In the genomic region with DNA sequence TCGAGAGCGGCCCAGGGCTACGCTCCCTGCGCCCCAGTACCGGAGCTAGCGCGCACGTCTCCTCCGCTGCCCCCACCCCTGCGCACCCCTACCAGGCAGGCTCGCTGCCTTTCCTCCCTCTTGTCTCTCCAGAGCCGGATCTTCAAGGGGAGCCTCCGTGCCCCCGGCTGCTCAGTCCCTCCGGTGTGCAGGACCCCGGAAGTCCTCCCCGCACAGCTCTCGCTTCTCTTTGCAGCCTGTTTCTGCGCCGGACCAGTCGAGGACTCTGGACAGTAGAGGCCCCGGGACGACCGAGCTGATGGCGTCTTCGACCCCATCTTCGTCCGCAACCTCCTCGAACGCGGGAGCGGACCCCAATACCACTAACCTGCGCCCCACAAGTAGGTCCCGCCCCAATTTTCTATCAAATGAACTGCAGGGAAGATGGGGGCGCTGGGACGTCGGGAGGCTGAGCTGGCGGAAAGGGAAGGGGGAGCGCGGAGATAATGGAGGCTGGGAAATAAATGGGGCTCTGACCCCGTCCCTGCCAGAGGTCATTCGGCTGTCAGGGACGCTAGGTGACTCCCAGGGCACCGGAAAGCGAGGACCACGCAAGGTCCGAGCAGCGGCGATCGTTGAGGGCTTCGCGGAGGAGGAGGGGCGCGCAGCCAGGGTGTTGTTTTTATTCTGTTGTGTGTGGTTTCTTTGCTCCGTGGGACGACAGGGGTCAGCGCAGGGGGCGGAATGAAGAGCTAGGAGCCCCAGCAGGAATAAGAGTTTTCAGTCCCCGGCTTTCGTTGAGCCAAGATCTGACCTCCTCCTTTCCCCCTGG, we compare ENCODE assay signal across 10 cellular contexts. TPM values are rescaled to one million over a fixed set of nuclear protein-coding genes. Genes with fewer than 3 reads are reported as not detected.
A peak's percentile ranks its signal among the peaks of the same experiment; 100 is the strongest.
DNase-seq lines count a peak whose midpoint lies in the region; ATAC-seq, FAIRE-seq and TF ChIP-seq lines count a peak whose summit lies in the region.
"Had no signal": no experiment of that assay in that cellular context is flagged by ENCODE, and none has a peak within 500 bp of the region (broad histone marks: within the 10 kb centered on the region; RNA-seq: fewer than 3 reads in every experiment).

No MANE protein-coding gene starts in this region.

- FAIRE-seq in GM12891 (lab: Jason Lieb, UNC) = no peak
- FAIRE-seq: colon had no signal

- peak overlapping the region; percentile 81 to 92 (median 85) for H3K4me3 Mint-ChIP-seq in brain
- peak overlapping the region; percentile 48 to 86 (median 76) for H3K4me3 Mint-ChIP-seq in naive thymus-derived CD4-positive, alpha-beta T cell

- peaks cover 93% of the 10 kb centered on the region for H3K27me3 Mint-ChIP-seq in brain
- H3K27me3 Mint-ChIP-seq in naive thymus-derived CD4-positive, alpha-beta T cell = peaks cover 75 to 89% (median 78%) of the 10 kb centered on the region in 5 donors

- H3K9me3 Mint-ChIP-seq in brain = peaks cover 0 to 10% (median 2%) of the 10 kb centered on the region in 5 experiments
- peaks cover 0 to 3% (median 0%) of the 10 kb centered on the region in 11 donors for H3K9me3 Mint-ChIP-seq in naive thymus-derived CD4-positive, alpha-beta T cell

- H3K9me3 ChIP-seq in HUES64 (ENCODE audit: insufficient read depth, low read depth, low read length) (no peaks in the 10 kb centered on the region), gastroesophageal sphincter (no peaks in the 10 kb centered on the region)
- H3K9me3 ChIP-seq in naive thymus-derived CD4-positive, alpha-beta T cell (ENCODE audit: control insufficient read depth in 2 of 3, low read length in 3 of 3) = no peaks in the 10 kb centered on the region

- peaks cover 69% of the 10 kb centered on the region for H3K4me1 Mint-ChIP-seq in brain
- H3K4me1 Mint-ChIP-seq in naive thymus-derived CD4-positive, alpha-beta T cell = peaks cover 40 to 96% (median 70%) of the 10 kb centered on the region in 7 donors

- intact Hi-C loops in naive thymus-derived CD4-positive, alpha-beta T cell (cut with micrococcal nuclease) = loop anchor here (5.0 to 10.0 kb wide), 3 partner anchors 101 to 1364 kb away; partner anchors contain the start of genes DLX1 (in 1 of the 2) and SP5 (in 1 of the 2)

- H3K4me1 ChIP-seq in HUES64 (ENCODE audit: insufficient read depth, low read length) = peaks cover 51% of the 10 kb centered on the region
- peaks cover 55 to 68% of the 10 kb centered on the region in 2 donors for H3K4me1 ChIP-seq in naive thymus-derived CD4-positive, alpha-beta T cell (ENCODE audit: control insufficient read depth in 2 of 2, insufficient read depth in 2 of 2, low read length in 2 of 2)
- H3K4me1 ChIP-seq in gastroesophageal sphincter = peaks cover 4 to 94% (median 70%) of the 10 kb centered on the region in 3 donors

- H3K27me3 ChIP-seq in HUES64 (ENCODE audit: insufficient read depth, low read length) (peaks cover 100% of the 10 kb centered on the region), gastroesophageal sphincter (peaks cover 100% of the 10 kb centered on the region)
- peaks cover 41 to 55% of the 10 kb centered on the region in 2 donors for H3K27me3 ChIP-seq in naive thymus-derived CD4-positive, alpha-beta T cell (ENCODE audit: control insufficient read depth in 2 of 2, insufficient read depth in 2 of 2, low read length in 2 of 2)

- TF ChIP-seq POLR2A in gastroesophageal sphincter (IDR thresholded peaks at IDR 0.05) (no peak), GM12891 (IDR thresholded peaks at IDR 0.05; ENCODE audit: low read depth, low read length) (no peak)

- H3K9ac ChIP-seq in HUES64 (ENCODE audit: low read depth, low read length) = peak overlapping the region; percentile 16; the same call in 1 of the 2 replicates

- TF ChIP-seq EP300 in gastroesophageal sphincter (IDR thresholded peaks at IDR 0.05) = no peak

- H3K36me3 ChIP-seq in HUES64 (ENCODE audit: insufficient read depth, low read length) (no peaks in the 10 kb centered on the region), gastroesophageal sphincter (no peaks in the 10 kb centered on the region)
- H3K36me3 ChIP-seq in naive thymus-derived CD4-positive, alpha-beta T cell (ENCODE audit: control insufficient read depth in 2 of 3, insufficient read depth in 3 of 3, low read length in 3 of 3) = no peaks in the 10 kb centered on the region

- CTCF ChIA-PET in naive thymus-derived CD4-positive, alpha-beta T cell (lab: Charles Lee) = interaction anchor here (0.6 to 1.0 kb wide), 3 partner anchors 41 to 461 kb away, joined by 3 to 5 read pairs (median 3); no protein-coding TSS in a partner anchor

- H3K4me3 ChIP-seq in HUES64 (ENCODE audit: low read length) (peak overlapping the region; percentile 72), gastroesophageal sphincter (peak overlapping the region in 1 of 2 donors; percentile 51)
- peak overlapping the region; percentile 24 for H3K4me3 ChIP-seq in naive thymus-derived CD4-positive, alpha-beta T cell (ENCODE audit: low read length)

- DNase-seq in AG20443 (ENCODE audit: low spot score) = peak; percentile 27
- DNase-seq in naive thymus-derived CD4-positive, alpha-beta T cell = no peak
- DNase-seq in GM12891 (ENCODE audit: insufficient read length, low spot score) = no peak
- no peak for DNase-seq in NOMO-1 treated with dmso at 0.1 percent for 144 hours (lab: John Stamatoyannopoulos, UW; ENCODE audit: unreplicated experiment)

- 1% methylated on average over 60 of the region's 60 CpGs for WGBS in HUES64
- 3 to 8% methylated on average over 11 to 23 of the region's 60 CpGs for WGBS in gastroesophageal sphincter (ENCODE audit: low coverage in 1 of 2), 2 donors

- H3K36me3 Mint-ChIP-seq in brain = peaks cover 29% of the 10 kb centered on the region
- peaks cover 0 to 7% (median 0%) of the 10 kb centered on the region in 5 donors for H3K36me3 Mint-ChIP-seq in naive thymus-derived CD4-positive, alpha-beta T cell

- H3K27ac Mint-ChIP-seq in brain = peak overlapping the region in 4 of 5 experiments; percentile 68 to 98 (median 88)
- peak overlapping the region in 1 of 9 donors; percentile 35 for H3K27ac Mint-ChIP-seq in naive thymus-derived CD4-positive, alpha-beta T cell

- POLR2A ChIA-PET in naive thymus-derived CD4-positive, alpha-beta T cell (lab: Charles Lee) = no interaction called here

- ATAC-seq in naive thymus-derived CD4-positive, alpha-beta T cell = no peak
- ATAC-seq in gastroesophageal sphincter (no peak), HG02610 (IDR thresholded peaks at IDR 0.05; ENCODE audit: unreplicated experiment) (no peak)

- TF ChIP-seq CTCF in brain (conservative IDR thresholded peaks at IDR 0.05) (no peak), gastroesophageal sphincter (IDR thresholded peaks at IDR 0.05) (no peak)

- no peak overlapping the region for H3K27ac ChIP-seq in HUES64 (ENCODE audit: low read depth, low read length)
- no peak overlapping the region for H3K27ac ChIP-seq in naive thymus-derived CD4-positive, alpha-beta T cell (ENCODE audit: low read depth, low read length)
- H3K27ac ChIP-seq in gastroesophageal sphincter = no peak overlapping the region
- H3K27ac ChIP-seq: skin epidermis had no signal

TF ChIP-seq in GM12891, 5 proteins besides CTCF, POLR2A, EP300 and RAD21:
- TF ChIP-seq TAF1 (IDR thresholded peaks at IDR 0.05; ENCODE audit: low read depth, low read length) = no peak
- TF ChIP-seq SPI1 (IDR thresholded peaks at IDR 0.05; ENCODE audit: low read depth, low read length) = no peak
- no peak for TF ChIP-seq PAX5 (IDR thresholded peaks at IDR 0.05; ENCODE audit: insufficient read depth, low read length, severe bottlenecking)
- TF ChIP-seq POLR2AphosphoS5 (IDR thresholded peaks at IDR 0.05; ENCODE audit: low read depth, low read length) = no peak
- no peak for TF ChIP-seq POU2F2 (IDR thresholded peaks at IDR 0.05; ENCODE audit: low read depth, low read length)

RNA-seq across cellular contexts. Expression of gene GAD1, which starts 1.8 kb away (rescaled TPM):
- polyA plus RNA-seq in HUES64 (2013, experiment 1 of 2) = 16.4 TPM
- 18.3 TPM for polyA plus RNA-seq in HUES64 (2013, experiment 2 of 2)
- polyA plus RNA-seq in brain (ENCODE audit: insufficient read depth, low read depth, low replicate concordance) = 17.2 TPM
- total RNA-seq in naive thymus-derived CD4-positive, alpha-beta T cell = 1 to 10 TPM in 1 of 5 experiments, not detected in 4; 3.6 TPM
- not detected for polyA plus RNA-seq in naive thymus-derived CD4-positive, alpha-beta T cell
- total RNA-seq in gastroesophageal sphincter = not detected
- polyA plus RNA-seq in GM12891 (2012; ENCODE audit: low read depth, missing spikeins) = 0.45 TPM

RNA-seq across cellular contexts. Expression of gene ERICH2, which starts 48.3 kb away (rescaled TPM):
- polyA plus RNA-seq in HUES64 (2013, experiment 1 of 2) = 3.5 TPM
- polyA plus RNA-seq in HUES64 (2013, experiment 2 of 2) = 3.7 TPM
- 1.1 TPM for polyA plus RNA-seq in brain (ENCODE audit: insufficient read depth, low read depth, low replicate concordance)
- not detected for total RNA-seq in naive thymus-derived CD4-positive, alpha-beta T cell
- not detected for polyA plus RNA-seq in naive thymus-derived CD4-positive, alpha-beta T cell
- total RNA-seq in gastroesophageal sphincter = not detected
- not detected for polyA plus RNA-seq in GM12891 (2012; ENCODE audit: low read depth, missing spikeins)
